ENCODE assay signal across 1 cellular context in genomic region chr19:5985098-5985783, GRCh38.
TF ChIP-seq lines count a peak whose summit lies in the region.

No MANE protein-coding gene starts in this region.

TF ChIP-seq in IMR-90, 13 proteins besides CTCF, POLR2A, EP300 and RAD21 (continued from another document):
- TF ChIP-seq NFE2L2 (IDR thresholded peaks at IDR 0.05; ENCODE audit: low read depth, low read length) (no peak), FOS (IDR thresholded peaks at IDR 0.05; ENCODE audit: low read depth, low read length) (no peak)
- TF ChIP-seq, protein P1, sequence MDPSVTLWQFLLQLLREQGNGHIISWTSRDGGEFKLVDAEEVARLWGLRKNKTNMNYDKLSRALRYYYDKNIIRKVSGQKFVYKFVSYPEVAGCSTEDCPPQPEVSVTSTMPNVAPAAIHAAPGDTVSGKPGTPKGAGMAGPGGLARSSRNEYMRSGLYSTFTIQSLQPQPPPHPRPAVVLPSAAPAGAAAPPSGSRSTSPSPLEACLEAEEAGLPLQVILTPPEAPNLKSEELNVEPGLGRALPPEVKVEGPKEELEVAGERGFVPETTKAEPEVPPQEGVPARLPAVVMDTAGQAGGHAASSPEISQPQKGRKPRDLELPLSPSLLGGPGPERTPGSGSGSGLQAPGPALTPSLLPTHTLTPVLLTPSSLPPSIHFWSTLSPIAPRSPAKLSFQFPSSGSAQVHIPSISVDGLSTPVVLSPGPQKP (IDR thresholded peaks at IDR 0.05; ENCODE audit: borderline replicate concordance, low read depth, low read length): no peak
